Comparison of ENCODE assay signal across 1 cellular context in genomic region chr20:51492167-51493092, GRCh38.
TF ChIP-seq lines count a peak whose summit lies in the region.

No MANE protein-coding gene starts in this region.

TF ChIP-seq in GM23338, 12 proteins besides CTCF, POLR2A, EP300 and RAD21 (continued from another document):
- no peak for TF ChIP-seq ZNF462 (CRISPR knock-in tag; IDR thresholded peaks at IDR 0.05)
- TF ChIP-seq CREB1 (CRISPR knock-in tag; IDR thresholded peaks at IDR 0.05; ENCODE audit: low read depth), result no peak
- TF ChIP-seq POLR2AphosphoS5 (IDR thresholded peaks at IDR 0.05; ENCODE audit: low read depth), result no peak
- TF ChIP-seq ZNF331 (CRISPR knock-in tag; IDR thresholded peaks at IDR 0.05; ENCODE audit: low read depth), result no peak
- no peak for TF ChIP-seq ETS1 (IDR thresholded peaks at IDR 0.05)
TF ChIP-seq in GM23338: peak in this region for 0.
